ENCODE assay signal across 32 cellular contexts in genomic region chr2:174833737-174834136, GRCh38.
DNase-seq lines count a peak whose midpoint lies in the region; ATAC-seq and TF ChIP-seq lines count a peak whose summit lies in the region.
"Had no signal": no experiment of that assay in that cellular context is flagged by ENCODE, and none has a peak within 500 bp of the region (broad histone marks: within the 10 kb centered on the region; RNA-seq: fewer than 3 reads in every experiment).

No MANE protein-coding gene starts in this region.

- H3K27me3 ChIP-seq in breast epithelium: no peaks in the 10 kb centered on the region
- H3K27me3 ChIP-seq in Peyer's patch: no peaks in the 10 kb centered on the region
- no peaks in the 10 kb centered on the region for H3K27me3 ChIP-seq in naive thymus-derived CD4-positive, alpha-beta T cell (ENCODE audit: control insufficient read depth in 2 of 2, insufficient read depth in 2 of 2, low read length in 2 of 2)
- H3K27me3 ChIP-seq: ascending aorta, left lung, tibial artery had no signal

- H3K36me3 Mint-ChIP-seq in MCF 10A (ENCODE audit: insufficient read depth, unreplicated experiment) (no peaks in the 10 kb centered on the region), T-helper 17 cell (ENCODE audit: low read depth) (peaks cover 2% of the 10 kb centered on the region)
- H3K36me3 Mint-ChIP-seq in central memory CD8-positive, alpha-beta T cell (ENCODE audit: insufficient read depth): peaks cover 4% of the 10 kb centered on the region
- peaks cover 3 to 14% (median 9%) of the 10 kb centered on the region in 5 donors for H3K36me3 Mint-ChIP-seq in naive thymus-derived CD4-positive, alpha-beta T cell
- H3K36me3 Mint-ChIP-seq: CD8-positive, alpha-beta T cell had no signal

- POLR2A ChIA-PET in MCF 10A (lab: Yijun Ruan, JAX): interaction anchor here (0.6 to 7.0 kb wide), 4 partner anchors 13 to 268 kb away, joined by 3 to 149 read pairs (median 7); no protein-coding TSS in a partner anchor
- POLR2A ChIA-PET in naive thymus-derived CD4-positive, alpha-beta T cell (lab: Charles Lee): no interaction called here

- H3K4me1 ChIP-seq in breast epithelium (no peaks in the 10 kb centered on the region), Peyer's patch (no peaks in the 10 kb centered on the region)
- H3K4me1 ChIP-seq in naive thymus-derived CD4-positive, alpha-beta T cell (ENCODE audit: control insufficient read depth in 2 of 2, insufficient read depth in 2 of 2, low read length in 2 of 2): no peaks in the 10 kb centered on the region
- H3K4me1 ChIP-seq: ascending aorta, left lung, psoas muscle had no signal

- no peak overlapping the region for H3K4me3 ChIP-seq in breast epithelium
- H3K4me3 ChIP-seq in Peyer's patch: no peak overlapping the region
- H3K4me3 ChIP-seq in naive thymus-derived CD4-positive, alpha-beta T cell (ENCODE audit: low read length): no peak overlapping the region
- H3K4me3 ChIP-seq: ascending aorta, coronary artery, left lung, PC-9, psoas muscle, tibial artery had no signal

- ATAC-seq in T-helper 17 cell: no peak
- peak; percentile 65 for ATAC-seq in central memory CD8-positive, alpha-beta T cell (replicated peaks; ENCODE audit: extremely low read depth, poor library complexity, severe bottlenecking)
- ATAC-seq in stimulated activated naive CD8-positive, alpha-beta T cell treated with anti-CD3 and anti-CD28 coated beads, Interleukin-15, amount 100 ng/mL, for 72 hours: no peak
- no peak for ATAC-seq in naive thymus-derived CD4-positive, alpha-beta T cell
- ATAC-seq: activated naive CD4-positive, alpha-beta T cell treated with anti-CD3 and anti-CD28 coated beads, Interleukin-2, amount 50 U/mL, for 72 hours; CD8-positive, alpha-beta T cell; left lung; psoas muscle; sciatic nerve had no signal

- peak; percentile 45 for DNase-seq in MCF 10A (ENCODE audit: unreplicated experiment)
- DNase-seq in breast epithelium (ENCODE audit: low spot score in 2 of 2): no peak
- DNase-seq in T-helper 17 cell: no peak
- DNase-seq in central memory CD8-positive, alpha-beta T cell (ENCODE audit: low spot score in 2 of 2): no peak
- no peak for DNase-seq in stimulated activated naive CD8-positive, alpha-beta T cell treated with anti-CD3 and anti-CD28 coated beads, Interleukin-15, amount 100 ng/mL, for 72 hours
- DNase-seq in HK-2 (ENCODE audit: unreplicated experiment): no peak
- DNase-seq in Peyer's patch: no peak
- no peak for DNase-seq in naive thymus-derived CD4-positive, alpha-beta T cell
- DNase-seq: activated CD4-positive, alpha-beta T cell treated with anti-CD3 and anti-CD28 coated beads for 1 hour; CD8-positive, alpha-beta T cell; DMS 273 treated with DMSO at 0.1 percent for 48 hours; erythroblast; H7; left lung; naive B cell; NCI-H146; NCI-H226; NCI-H526 treated with DMSO at 0.1 percent for 48 hours; occipital lobe; PC-9; psoas muscle; SHP77; stimulated activated CD4-positive, alpha-beta T cell treated with anti-CD3 and anti-CD28 coated beads, Interleukin-12 subunit alpha, Interleukin-12 subunit beta, amount 100 ng/mL, for 4 hours; stimulated activated CD4-positive, alpha-beta T cell treated with anti-CD3 and anti-CD28 coated beads, Interleukin-2, amount 100 ng/mL, for 48 hours; tibial artery had no signal

- H3K9me3 ChIP-seq in breast epithelium: peaks cover 0 to 4% of the 10 kb centered on the region in 2 donors
- H3K9me3 ChIP-seq in T-helper 17 cell (ENCODE audit: control insufficient read depth, low read length, poor library complexity, severe bottlenecking): no peaks in the 10 kb centered on the region
- no peaks in the 10 kb centered on the region for H3K9me3 ChIP-seq in Peyer's patch
- H3K9me3 ChIP-seq in naive thymus-derived CD4-positive, alpha-beta T cell (ENCODE audit: control insufficient read depth in 2 of 3, low read length in 3 of 3): peaks cover 0 to 5% (median 0%) of the 10 kb centered on the region in 3 experiments
- H3K9me3 ChIP-seq: ascending aorta, left lung, psoas muscle, tibial artery had no signal

- H3K4me3 Mint-ChIP-seq in MCF 10A (ENCODE audit: unreplicated experiment) (peak overlapping the region; percentile 18), T-helper 17 cell (no peak overlapping the region)
- H3K4me3 Mint-ChIP-seq in central memory CD8-positive, alpha-beta T cell: no peak overlapping the region
- peak overlapping the region; percentile 48 to 52 for H3K4me3 Mint-ChIP-seq in stimulated activated naive CD8-positive, alpha-beta T cell treated with anti-CD3 and anti-CD28 coated beads, Interleukin-15, amount 100 ng/mL, for 72 hours
- H3K4me3 Mint-ChIP-seq in naive thymus-derived CD4-positive, alpha-beta T cell: peak overlapping the region in 1 of 10 donors; percentile 2
- H3K4me3 Mint-ChIP-seq: B cell; CD8-positive, alpha-beta T cell; mesothelial cell of epicardium; naive B cell; T-helper 2 cell treated with Interferon-gamma antibody and Interleukin-4, amounts not matched to agents 5 μg/mL and 100 μg/mL, for 36 hours had no signal

- no TSS peak for BruUV-seq in MCF 10A (replicated peaks; lab: Mats Ljungman, UMichigan)

- H3K36me3 ChIP-seq in breast epithelium (no peaks in the 10 kb centered on the region), Peyer's patch (no peaks in the 10 kb centered on the region)
- H3K36me3 ChIP-seq in naive thymus-derived CD4-positive, alpha-beta T cell (ENCODE audit: control insufficient read depth in 2 of 3, insufficient read depth in 3 of 3, low read length in 3 of 3): no peaks in the 10 kb centered on the region
- H3K36me3 ChIP-seq: ascending aorta, left lung, tibial artery had no signal

- H3K27ac Mint-ChIP-seq in MCF 10A (ENCODE audit: low read depth, unreplicated experiment) (peak overlapping the region; percentile 95), T-helper 17 cell (peak overlapping the region; percentile 0)
- no peak overlapping the region for H3K27ac Mint-ChIP-seq in central memory CD8-positive, alpha-beta T cell (ENCODE audit: low read depth)
- H3K27ac Mint-ChIP-seq in stimulated activated naive CD8-positive, alpha-beta T cell treated with anti-CD3 and anti-CD28 coated beads, Interleukin-15, amount 100 ng/mL, for 72 hours: peak overlapping the region in 1 of 2 donors; percentile 30
- H3K27ac Mint-ChIP-seq in naive thymus-derived CD4-positive, alpha-beta T cell: no peak overlapping the region
- H3K27ac Mint-ChIP-seq: B cell; CD8-positive, alpha-beta T cell; mesothelial cell of epicardium; naive B cell; T-helper 2 cell treated with Interferon-gamma antibody and Interleukin-4, amounts not matched to agents 5 μg/mL and 100 μg/mL, for 36 hours had no signal

- peaks cover 11% of the 10 kb centered on the region for H3K9me3 Mint-ChIP-seq in MCF 10A (ENCODE audit: unreplicated experiment)
- peaks cover 10% of the 10 kb centered on the region for H3K9me3 Mint-ChIP-seq in central memory CD8-positive, alpha-beta T cell
- H3K9me3 Mint-ChIP-seq in stimulated activated naive CD8-positive, alpha-beta T cell treated with anti-CD3 and anti-CD28 coated beads, Interleukin-15, amount 100 ng/mL, for 72 hours: peaks cover 12 to 16% of the 10 kb centered on the region in 2 donors
- H3K9me3 Mint-ChIP-seq in naive thymus-derived CD4-positive, alpha-beta T cell: peaks cover 0 to 25% (median 11%) of the 10 kb centered on the region in 11 donors

- H3K27ac ChIP-seq in breast epithelium (no peak overlapping the region), Peyer's patch (no peak overlapping the region)
- H3K27ac ChIP-seq in naive thymus-derived CD4-positive, alpha-beta T cell (ENCODE audit: low read depth, low read length): no peak overlapping the region
- H3K27ac ChIP-seq: ascending aorta, coronary artery, left lung, PC-9, psoas muscle, tibial artery had no signal

- TF ChIP-seq POLR2A in breast epithelium (IDR thresholded peaks at IDR 0.05) (no peak), Peyer's patch (IDR thresholded peaks at IDR 0.05) (no peak)

- intact Hi-C loops in MCF 10A (cut with micrococcal nuclease): no loop called here
- intact Hi-C loops in breast epithelium (cut with DNase I; ENCODE audit: low total_unique reads): no loop called here
- intact Hi-C loops in naive thymus-derived CD4-positive, alpha-beta T cell (cut with micrococcal nuclease): no loop called here

- H3K4me1 Mint-ChIP-seq in MCF 10A (ENCODE audit: insufficient read depth, unreplicated experiment): peaks cover 52% of the 10 kb centered on the region
- H3K4me1 Mint-ChIP-seq in T-helper 17 cell: peaks cover 10% of the 10 kb centered on the region
- H3K4me1 Mint-ChIP-seq in central memory CD8-positive, alpha-beta T cell: peaks cover 11% of the 10 kb centered on the region
- peaks cover 62% of the 10 kb centered on the region for H3K4me1 Mint-ChIP-seq in stimulated activated naive CD8-positive, alpha-beta T cell treated with anti-CD3 and anti-CD28 coated beads, Interleukin-15, amount 100 ng/mL, for 72 hours
- peaks cover 5 to 24% (median 10%) of the 10 kb centered on the region in 7 donors for H3K4me1 Mint-ChIP-seq in naive thymus-derived CD4-positive, alpha-beta T cell
- H3K4me1 Mint-ChIP-seq: B cell, naive B cell had no signal

- TF ChIP-seq CTCF in MCF 10A (IDR thresholded peaks at IDR 0.05; ENCODE audit: unreplicated experiment) (no peak), breast epithelium (IDR thresholded peaks at IDR 0.05) (no peak), Peyer's patch (IDR thresholded peaks at IDR 0.05) (no peak)

- no peaks in the 10 kb centered on the region for H3K27me3 Mint-ChIP-seq in MCF 10A (ENCODE audit: insufficient read depth, unreplicated experiment)
- H3K27me3 Mint-ChIP-seq in T-helper 17 cell: no peaks in the 10 kb centered on the region
- H3K27me3 Mint-ChIP-seq in central memory CD8-positive, alpha-beta T cell: no peaks in the 10 kb centered on the region
- H3K27me3 Mint-ChIP-seq in stimulated activated naive CD8-positive, alpha-beta T cell treated with anti-CD3 and anti-CD28 coated beads, Interleukin-15, amount 100 ng/mL, for 72 hours: no peaks in the 10 kb centered on the region
- H3K27me3 Mint-ChIP-seq in naive thymus-derived CD4-positive, alpha-beta T cell: peaks cover 0 to 11% (median 4%) of the 10 kb centered on the region in 5 donors

- CTCF ChIA-PET in MCF 10A (lab: Yijun Ruan, JAX): interaction anchor here (0.6 kb wide), 1 partner anchor 137 kb away, joined by 3 read pairs; no protein-coding TSS in a partner anchor
- CTCF ChIA-PET in naive thymus-derived CD4-positive, alpha-beta T cell (lab: Charles Lee): interaction anchor here (0.6 kb wide), 1 partner anchor 399 kb away, joined by 5 read pairs; no protein-coding TSS in a partner anchor

Comparison
In these comparisons a context has a peak if more than half of its experiments do, and no peak if none do; other contexts are left out.
1. H3K27ac Mint-ChIP-seq: peak in MCF 10A (single experiment) and T-helper 17 cell (single experiment); none in central memory CD8-positive, alpha-beta T cell (single experiment) and naive thymus-derived CD4-positive, alpha-beta T cell (0 of 9).
2. H3K4me3 Mint-ChIP-seq: peak in MCF 10A (single experiment) and stimulated activated naive CD8-positive, alpha-beta T cell treated with anti-CD3 and anti-CD28 coated beads, Interleukin-15, amount 100 ng/mL, for 72 hours (2 of 2); none in T-helper 17 cell (single experiment) and central memory CD8-positive, alpha-beta T cell (single experiment).